ENCODE assay signal across 16 cellular contexts in genomic region chr2:179252439-179252838, GRCh38. TPM values are rescaled to one million over a fixed set of nuclear protein-coding genes. Genes with fewer than 3 reads are reported as not detected.
DNase-seq lines count a peak whose midpoint lies in the region; ATAC-seq and TF ChIP-seq lines count a peak whose summit lies in the region.
"Had no signal": no experiment of that assay in that cellular context is flagged by ENCODE, and none has a peak within 500 bp of the region (broad histone marks: within the 10 kb centered on the region; RNA-seq: fewer than 3 reads in every experiment).

No MANE protein-coding gene starts in this region.

- H4K20me1 ChIP-seq in DOHH2 (ENCODE audit: control insufficient read depth, insufficient read depth, low read depth, low read length), result no peaks in the 10 kb centered on the region
- H4K20me1 ChIP-seq in hepatocyte (ENCODE audit: insufficient read depth, poor library complexity, severe bottlenecking), result peaks cover 5% of the 10 kb centered on the region

- peaks cover 46% of the 10 kb centered on the region for H3K4me1 ChIP-seq in DOHH2 (ENCODE audit: control insufficient read depth, low read length)
- no peaks in the 10 kb centered on the region for H3K4me1 ChIP-seq in hepatocyte (ENCODE audit: insufficient read depth)
- no peaks in the 10 kb centered on the region for H3K4me1 ChIP-seq in adrenal gland (replicated peaks in 1 of 2)

- H3K9me2 ChIP-seq in DOHH2 (replicated peaks; ENCODE audit: control insufficient read depth, low read length) (no peaks in the 10 kb centered on the region), hepatocyte (replicated peaks; ENCODE audit: insufficient read depth) (no peaks in the 10 kb centered on the region)

- H2AFZ ChIP-seq in hepatocyte, result no peak overlapping the region

- no peaks in the 10 kb centered on the region for H3K9me3 ChIP-seq in DOHH2 (ENCODE audit: control insufficient read depth, insufficient read depth, low read length)
- no peaks in the 10 kb centered on the region for H3K9me3 ChIP-seq in hepatocyte (ENCODE audit: low read depth)
- H3K9me3 ChIP-seq in adrenal gland (replicated peaks in 1 of 3), result no peaks in the 10 kb centered on the region
- H3K9me3 ChIP-seq: esophagus muscularis mucosa, right atrium auricular region had no signal

- TF ChIP-seq POLR2A in adrenal gland (IDR thresholded peaks at IDR 0.05), result no peak

- H3K27me3 ChIP-seq in DOHH2 (ENCODE audit: control insufficient read depth, low read length) (no peaks in the 10 kb centered on the region), hepatocyte (no peaks in the 10 kb centered on the region), adrenal gland (no peaks in the 10 kb centered on the region)
- H3K27me3 ChIP-seq: esophagus muscularis mucosa, right atrium auricular region had no signal

- DNase-seq in hepatocyte (ENCODE audit: low spot score), result no peak
- no peak for DNase-seq in NCI-H2107 (lab: John Stamatoyannopoulos, UW)
- no peak for DNase-seq in NCI-H1694 (lab: John Stamatoyannopoulos, UW)
- DNase-seq in adrenal gland, result no peak
- DNase-seq: C1 segment of cervical spinal cord, hippocampal formation, NCI-H146, NCI-H69, SIG-M5 had no signal

- H3K4me3 Mint-ChIP-seq in IgD-negative memory B cell, result peak overlapping the region; percentile 41 to 89 (median 72)

- H3K36me3 ChIP-seq in DOHH2 (ENCODE audit: control insufficient read depth, low read length), result no peaks in the 10 kb centered on the region
- H3K36me3 ChIP-seq in hepatocyte (replicated peaks; ENCODE audit: insufficient read depth, low read depth), result no peaks in the 10 kb centered on the region
- H3K36me3 ChIP-seq in adrenal gland (replicated peaks in 1 of 2), result no peaks in the 10 kb centered on the region
- H3K36me3 ChIP-seq: esophagus muscularis mucosa, right atrium auricular region had no signal

- peaks cover 28% of the 10 kb centered on the region for H3K79me2 ChIP-seq in DOHH2 (ENCODE audit: control insufficient read depth, low read length)
- H3K79me2 ChIP-seq in hepatocyte, result peaks cover 98% of the 10 kb centered on the region

- no peak for TF ChIP-seq CTCF in DOHH2 (IDR thresholded peaks at IDR 0.05; ENCODE audit: low read depth, low read length, poor library complexity, severe bottlenecking)
- TF ChIP-seq CTCF in hepatocyte (IDR thresholded peaks at IDR 0.05; ENCODE audit: poor library complexity), result no peak
- TF ChIP-seq CTCF in adrenal gland (IDR thresholded peaks at IDR 0.05), result no peak

- H3K27me3 Mint-ChIP-seq in IgD-negative memory B cell, result no peaks in the 10 kb centered on the region

- peak overlapping the region; percentile 89 to 92 (median 91) for H3K27ac Mint-ChIP-seq in IgD-negative memory B cell

- ATAC-seq in GM19395 (IDR thresholded peaks at IDR 0.05; ENCODE audit: unreplicated experiment), result peak; percentile 39
- ATAC-seq in GM19035 (IDR thresholded peaks at IDR 0.05; ENCODE audit: unreplicated experiment), result no peak
- ATAC-seq: left lobe of liver had no signal

- H3K4me3 ChIP-seq in DOHH2 (ENCODE audit: low read length) (no peak overlapping the region), hepatocyte (no peak overlapping the region), adrenal gland (no peak overlapping the region)
- H3K4me3 ChIP-seq: esophagus muscularis mucosa, right atrium auricular region had no signal

- intact Hi-C loops in adrenal gland (cut with DNase I), result no loop called here

- WGBS in hepatocyte (ENCODE audit: low lambda C conversion rate, missing lambda C conversion rate), result 70% methylated on average over 2 of the region's 2 CpGs
- 67 to 87% (median 82%) methylated on average over 2 of the region's 2 CpGs for WGBS in adrenal gland, 4 donors

- no peaks in the 10 kb centered on the region for H3F3A ChIP-seq in DOHH2 (ENCODE audit: control insufficient read depth, insufficient read depth)

- peaks cover 0 to 11% (median 0%) of the 10 kb centered on the region in 3 donors for H3K9me3 Mint-ChIP-seq in IgD-negative memory B cell

- H3K4me1 Mint-ChIP-seq in IgD-negative memory B cell, result peaks cover 62 to 69% (median 68%) of the 10 kb centered on the region in 3 donors

- peak overlapping the region; percentile 48 for H3K4me2 ChIP-seq in DOHH2 (ENCODE audit: low read length)
- peak overlapping the region; percentile 1 for H3K4me2 ChIP-seq in hepatocyte

- no peak overlapping the region for H3K27ac ChIP-seq in DOHH2 (ENCODE audit: low read depth, low read length)
- no peak overlapping the region for H3K27ac ChIP-seq in hepatocyte
- no peak overlapping the region for H3K27ac ChIP-seq in adrenal gland
- H3K27ac ChIP-seq: right atrium auricular region had no signal

- peaks cover 6% of the 10 kb centered on the region for H3K36me3 Mint-ChIP-seq in IgD-negative memory B cell

RNA-seq across cellular contexts. Expression of gene SESTD1, which starts 12.2 kb away (rescaled TPM):
- polyA plus RNA-seq in IgD-negative memory B cell, result 23.6 TPM
- total RNA-seq in hepatocyte, result 24.3 and 34.7 TPM in 2 replicates
- polyA plus RNA-seq in hepatocyte, result 42.4 and 44.0 TPM in 2 replicates
- 10 to 100 TPM in 7 of 8 donors, 1 to 10 TPM in 1; 7.6 to 28.2 (median 17.4) TPM for total RNA-seq in adrenal gland
- polyA plus RNA-seq in adrenal gland, result 10 to 100 TPM in 1 of 3 donors, 1 to 10 TPM in 2; 4.7 to 16.0 (median 5.6) TPM
